In the genomic region with DNA sequence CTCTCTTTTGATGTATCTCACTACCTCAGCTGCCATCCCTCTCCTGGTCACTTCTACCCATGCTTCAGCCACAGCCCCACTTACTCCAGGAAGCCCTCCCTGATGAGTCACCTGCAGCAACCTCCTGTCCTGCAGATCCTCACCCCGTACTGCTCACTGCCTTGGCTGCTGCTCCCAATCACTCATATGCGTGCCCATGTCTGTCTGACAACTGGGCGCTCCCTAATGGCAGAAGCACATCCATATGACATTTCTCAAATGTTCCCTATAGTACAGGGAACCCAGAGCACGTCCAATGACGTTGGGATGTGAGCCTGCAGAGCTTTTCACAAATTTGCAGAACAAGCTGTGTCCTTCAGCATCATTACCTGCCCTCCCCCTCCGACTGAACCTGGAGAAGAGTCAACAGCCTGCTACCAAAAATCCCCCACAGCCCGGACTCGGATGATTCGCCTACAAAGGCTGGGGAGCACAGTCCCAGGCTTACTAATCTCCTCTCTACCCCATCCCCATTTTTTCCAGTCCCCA, we compare ENCODE assay signal across 25 cellular contexts.
DNase-seq lines count a peak whose midpoint lies in the region; ATAC-seq and TF ChIP-seq lines count a peak whose summit lies in the region.
"Had no signal": no experiment of that assay in that cellular context is flagged by ENCODE, and none has a peak within 500 bp of the region (broad histone marks: within the 10 kb centered on the region; RNA-seq: fewer than 3 reads in every experiment).

No MANE protein-coding gene starts in this region.

- no peak for TF ChIP-seq POLR2A in esophagus muscularis mucosa (IDR thresholded peaks at IDR 0.05; ENCODE audit: low read depth)

- no peaks in the 10 kb centered on the region for H3K36me3 Mint-ChIP-seq in progenitor cell of endocrine pancreas (ENCODE audit: insufficient read depth)
- H3K36me3 Mint-ChIP-seq in activated T-cell treated with anti-CD3 and anti-CD28 coated beads, Interleukin-2, amount 50 U/mL, for 4 hours (ENCODE audit: insufficient read depth): no peaks in the 10 kb centered on the region

- no peak overlapping the region for H3K4me3 Mint-ChIP-seq in progenitor cell of endocrine pancreas (ENCODE audit: low read depth)
- H3K4me3 Mint-ChIP-seq in activated T-cell treated with anti-CD3 and anti-CD28 coated beads, Interleukin-2, amount 50 U/mL, for 4 hours: no peak overlapping the region
- H3K4me3 Mint-ChIP-seq: activated CD4-positive, alpha-beta T cell treated with anti-CD3 and anti-CD28 coated beads, Interleukin-2, amount 10 ng/mL, durations not matched to agents 7 days and 5 days; activated naive CD4-positive, alpha-beta T cell treated with anti-CD3 and anti-CD28 coated beads for 36 hours; activated T-helper 1 cell treated with anti-CD3 and anti-CD28 coated beads, Interleukin-12 subunit alpha, Interleukin-12 subunit beta, Interleukin-2, Interleukin-4 antibody, amounts not matched to agents 30 ng/mL and 10 ng/mL and 1 ng/mL, durations not matched to agents 14 hours and 24 hours and 36 hours had no signal

- no peak for ATAC-seq in GM21528 (IDR thresholded peaks at IDR 0.05; ENCODE audit: low FRiP score, unreplicated experiment)
- ATAC-seq in activated T-cell treated with anti-CD3 and anti-CD28 coated beads, Interleukin-2, amount 50 U/mL, for 4 hours: no peak

- no peak for TF ChIP-seq EP300 in esophagus muscularis mucosa (IDR thresholded peaks at IDR 0.05)

- peaks cover 61% of the 10 kb centered on the region for H3K27me3 Mint-ChIP-seq in progenitor cell of endocrine pancreas
- peaks cover 29% of the 10 kb centered on the region for H3K27me3 Mint-ChIP-seq in activated T-cell treated with anti-CD3 and anti-CD28 coated beads, Interleukin-2, amount 50 U/mL, for 4 hours (ENCODE audit: low read depth)

- DNase-seq in HT1080 (ENCODE audit: low read depth) (peak; percentile 55), SHP77 (lab: John Stamatoyannopoulos, UW) (peak; percentile 61 to 85), esophagus muscularis mucosa (ENCODE audit: extremely low spot score) (peak; percentile 86), progenitor cell of endocrine pancreas (ENCODE audit: low spot score, unreplicated experiment) (no peak), HK-2 (ENCODE audit: unreplicated experiment) (no peak)
- DNase-seq in activated T-cell treated with anti-CD3 and anti-CD28 coated beads, Interleukin-2, amount 50 U/mL, for 4 hours: no peak
- DNase-seq: activated CD4-positive, alpha-beta T cell treated with anti-CD3 and anti-CD28 coated beads, Interleukin-2, amount 10 ng/mL, durations not matched to agents 7 days and 5 days; activated naive CD4-positive, alpha-beta T cell treated with anti-CD3 and anti-CD28 coated beads for 36 hours; brain microvascular endothelial cell; effector CD4-positive, alpha-beta T cell; heart left ventricle; KG1; NCI-H446; NK-92 treated with Interleukin-12 subunit alpha and Interleukin-12 subunit beta, amount 100 ng/mL, for 24 hours; Right ventricle myocardium superior; stimulated activated CD4-positive, alpha-beta T cell treated with anti-CD3 and anti-CD28 coated beads, Interleukin-2, amount 100 ng/mL, for 48 hours had no signal

- intact Hi-C loops in esophagus muscularis mucosa (cut with DNase I): no loop called here

- TF ChIP-seq CTCF in esophagus muscularis mucosa (IDR thresholded peaks at IDR 0.05) (no peak), progenitor cell of endocrine pancreas (IDR thresholded peaks at IDR 0.05; ENCODE audit: unreplicated experiment) (no peak)

- no peaks in the 10 kb centered on the region for H3K9me3 Mint-ChIP-seq in progenitor cell of endocrine pancreas (ENCODE audit: low read depth)
- H3K9me3 Mint-ChIP-seq in activated T-cell treated with anti-CD3 and anti-CD28 coated beads, Interleukin-2, amount 50 U/mL, for 4 hours: peaks cover 5% of the 10 kb centered on the region
- H3K9me3 Mint-ChIP-seq: activated CD4-positive, alpha-beta T cell treated with anti-CD3 and anti-CD28 coated beads, Interleukin-2, amount 10 ng/mL, durations not matched to agents 7 days and 5 days; activated T-helper 1 cell treated with anti-CD3 and anti-CD28 coated beads, Interleukin-12 subunit alpha, Interleukin-12 subunit beta, Interleukin-2, Interleukin-4 antibody, amounts not matched to agents 30 ng/mL and 10 ng/mL and 1 ng/mL, durations not matched to agents 14 hours and 24 hours and 36 hours had no signal

- H3K4me1 Mint-ChIP-seq in progenitor cell of endocrine pancreas (ENCODE audit: low read depth): peaks cover 11% of the 10 kb centered on the region
- H3K4me1 Mint-ChIP-seq in activated T-cell treated with anti-CD3 and anti-CD28 coated beads, Interleukin-2, amount 50 U/mL, for 4 hours (ENCODE audit: low read depth): peaks cover 4% of the 10 kb centered on the region
- H3K4me1 Mint-ChIP-seq: activated CD4-positive, alpha-beta T cell treated with anti-CD3 and anti-CD28 coated beads, Interleukin-2, amount 10 ng/mL, durations not matched to agents 7 days and 5 days had no signal

- peaks cover 0 to 6% (median 0%) of the 10 kb centered on the region in 4 donors for H3K9me3 ChIP-seq in esophagus muscularis mucosa
- H3K9me3 ChIP-seq: adrenal gland, Caco-2 had no signal

- H3K27me3 ChIP-seq in esophagus muscularis mucosa: peaks cover 0 to 62% (median 0%) of the 10 kb centered on the region in 4 donors

- no peak overlapping the region for H3K27ac ChIP-seq in esophagus muscularis mucosa (replicated peaks in 1 of 4)
- H3K27ac ChIP-seq: adrenal gland, brain microvascular endothelial cell, C4-2B, epithelial cell of prostate, heart left ventricle, parathyroid adenoma, PC-9 had no signal

- peak overlapping the region; percentile 18 for H3K27ac Mint-ChIP-seq in progenitor cell of endocrine pancreas
- H3K27ac Mint-ChIP-seq: activated CD4-positive, alpha-beta T cell treated with anti-CD3 and anti-CD28 coated beads, Interleukin-2, amount 10 ng/mL, durations not matched to agents 7 days and 5 days; activated naive CD4-positive, alpha-beta T cell treated with anti-CD3 and anti-CD28 coated beads for 36 hours; activated T-helper 1 cell treated with anti-CD3 and anti-CD28 coated beads, Interleukin-12 subunit alpha, Interleukin-12 subunit beta, Interleukin-2, Interleukin-4 antibody, amounts not matched to agents 30 ng/mL and 10 ng/mL and 1 ng/mL, durations not matched to agents 14 hours and 24 hours and 36 hours had no signal

- no peaks in the 10 kb centered on the region for H3K36me3 ChIP-seq in esophagus muscularis mucosa
- H3K36me3 ChIP-seq: adrenal gland, brain microvascular endothelial cell, heart left ventricle had no signal

- peaks cover 0 to 11% (median 3%) of the 10 kb centered on the region in 4 donors for H3K4me1 ChIP-seq in esophagus muscularis mucosa
- H3K4me1 ChIP-seq: adrenal gland, Caco-2, parathyroid adenoma had no signal

- 75% methylated on average over 9 of the region's 9 CpGs for WGBS in esophagus muscularis mucosa

- H3K4me3 ChIP-seq in esophagus muscularis mucosa: no peak overlapping the region
- H3K4me3 ChIP-seq: adrenal gland, heart left ventricle, lung, PC-9 had no signal

Comparison
In these comparisons a context has a peak if more than half of its experiments do, and no peak if none do; other contexts are left out.
1. DNase-seq: peak in HT1080 (single experiment), SHP77 (2 of 2) and esophagus muscularis mucosa (single experiment); none in progenitor cell of endocrine pancreas (single experiment), HK-2 (single experiment) and activated T-cell treated with anti-CD3 and anti-CD28 coated beads, Interleukin-2, amount 50 U/mL, for 4 hours (single experiment).